ENCODE assay signal across 8 cellular contexts in genomic region chr7:112790651-112790973, GRCh38. TPM values are rescaled to one million over a fixed set of nuclear protein-coding genes. Genes with fewer than 3 reads are reported as not detected.
DNase-seq lines count a peak whose midpoint lies in the region; ATAC-seq and TF ChIP-seq lines count a peak whose summit lies in the region.

No MANE protein-coding gene starts in this region.

- H3K27me3 Mint-ChIP-seq in CD8-positive, alpha-beta T cell (ENCODE audit: low read depth), result no peaks in the 10 kb centered on the region
- H3K27me3 Mint-ChIP-seq in activated T-helper 2 cell treated with anti-CD3 and anti-CD28 coated beads, Interferon-gamma antibody, Interleukin-2, Interleukin-4, amounts not matched to agents 10 μg/mL and 5 μg/mL and 100 μg/mL, durations not matched to agents 14 hours and 24 hours and 36 hours (ENCODE audit: low read depth), result no peaks in the 10 kb centered on the region

- WGBS in suprapubic skin, result 15% methylated on average over 11 of the region's 11 CpGs

- no peak for DNase-seq in CD8-positive, alpha-beta T cell
- no peak for DNase-seq in activated T-helper 2 cell treated with anti-CD3 and anti-CD28 coated beads, Interferon-gamma antibody, Interleukin-2, Interleukin-4, amounts not matched to agents 10 μg/mL and 5 μg/mL and 100 μg/mL, durations not matched to agents 14 hours and 24 hours and 36 hours (ENCODE audit: low spot score)
- no peak for DNase-seq in suprapubic skin (ENCODE audit: low spot score in 2 of 2)
- no peak for DNase-seq in NCI-H774 (lab: John Stamatoyannopoulos, UW)
- DNase-seq in SHP77 (lab: John Stamatoyannopoulos, UW), result no peak

- no peak for TF ChIP-seq EP300 in suprapubic skin (IDR thresholded peaks at IDR 0.05)

- H3K4me1 Mint-ChIP-seq in CD8-positive, alpha-beta T cell (ENCODE audit: low read depth), result peaks cover 32% of the 10 kb centered on the region
- peaks cover 31% of the 10 kb centered on the region for H3K4me1 Mint-ChIP-seq in activated T-helper 2 cell treated with anti-CD3 and anti-CD28 coated beads, Interferon-gamma antibody, Interleukin-2, Interleukin-4, amounts not matched to agents 10 μg/mL and 5 μg/mL and 100 μg/mL, durations not matched to agents 14 hours and 24 hours and 36 hours (ENCODE audit: low read depth)

- H3K4me1 ChIP-seq in CD8-positive, alpha-beta T cell (ENCODE audit: insufficient read depth, low read length), result peaks cover 20% of the 10 kb centered on the region
- H3K4me1 ChIP-seq in iPS-20b (ENCODE audit: insufficient read depth, low read length) (no peaks in the 10 kb centered on the region), suprapubic skin (peaks cover 28% of the 10 kb centered on the region)

- H3K36me3 Mint-ChIP-seq in CD8-positive, alpha-beta T cell, result peaks cover 13% of the 10 kb centered on the region
- peaks cover 8% of the 10 kb centered on the region for H3K36me3 Mint-ChIP-seq in activated T-helper 2 cell treated with anti-CD3 and anti-CD28 coated beads, Interferon-gamma antibody, Interleukin-2, Interleukin-4, amounts not matched to agents 10 μg/mL and 5 μg/mL and 100 μg/mL, durations not matched to agents 14 hours and 24 hours and 36 hours (ENCODE audit: low read depth)

- peak; percentile 7 for ATAC-seq in CD8-positive, alpha-beta T cell
- ATAC-seq in GM19452 (IDR thresholded peaks at IDR 0.05; ENCODE audit: unreplicated experiment) (peak; percentile 57), HG03442 (IDR thresholded peaks at IDR 0.05; ENCODE audit: unreplicated experiment) (peak; percentile 52)

- H3K4me3 Mint-ChIP-seq in CD8-positive, alpha-beta T cell, result peak overlapping the region; percentile 89
- H3K4me3 Mint-ChIP-seq in activated T-helper 2 cell treated with anti-CD3 and anti-CD28 coated beads, Interferon-gamma antibody, Interleukin-2, Interleukin-4, amounts not matched to agents 10 μg/mL and 5 μg/mL and 100 μg/mL, durations not matched to agents 14 hours and 24 hours and 36 hours (ENCODE audit: low read depth), result peak overlapping the region; percentile 93

- no peak for TF ChIP-seq CTCF in CD8-positive, alpha-beta T cell (IDR thresholded peaks at IDR 0.05)
- no peak for TF ChIP-seq CTCF in suprapubic skin (IDR thresholded peaks at IDR 0.05)

- no peaks in the 10 kb centered on the region for H3K36me3 ChIP-seq in CD8-positive, alpha-beta T cell (ENCODE audit: insufficient read depth, low read length)
- H3K36me3 ChIP-seq in iPS-20b (ENCODE audit: insufficient read depth, low read depth, low read length) (no peaks in the 10 kb centered on the region), suprapubic skin (no peaks in the 10 kb centered on the region)

- no peaks in the 10 kb centered on the region for H3K9me3 Mint-ChIP-seq in CD8-positive, alpha-beta T cell
- H3K9me3 Mint-ChIP-seq in activated T-helper 2 cell treated with anti-CD3 and anti-CD28 coated beads, Interferon-gamma antibody, Interleukin-2, Interleukin-4, amounts not matched to agents 10 μg/mL and 5 μg/mL and 100 μg/mL, durations not matched to agents 14 hours and 24 hours and 36 hours, result no peaks in the 10 kb centered on the region

- CTCF ChIA-PET in CD8-positive, alpha-beta T cell (lab: Charles Lee), result interaction anchor here (1.1 to 1.2 kb wide), 2 partner anchors 11 to 14 kb away, joined by 3 read pairs; no protein-coding TSS in a partner anchor

- H3K9ac ChIP-seq in iPS-20b (ENCODE audit: low read depth, low read length), result peak overlapping the region; percentile 83; the same call in 1 of the 2 replicates

- no peaks in the 10 kb centered on the region for H3K9me3 ChIP-seq in CD8-positive, alpha-beta T cell (ENCODE audit: low read length)
- H3K9me3 ChIP-seq in iPS-20b (ENCODE audit: insufficient read depth, low read depth, low read length), result no peaks in the 10 kb centered on the region
- no peaks in the 10 kb centered on the region for H3K9me3 ChIP-seq in suprapubic skin

- POLR2A ChIA-PET in CD8-positive, alpha-beta T cell (lab: Charles Lee), result interaction anchor here (1.0 kb wide), 1 partner anchor 319 kb away, joined by 3 read pairs; no protein-coding TSS in a partner anchor

- intact Hi-C loops in CD8-positive, alpha-beta T cell (cut with DNase I, micrococcal nuclease), result loop anchor here (1.0 to 5.0 kb wide), 6 partner anchors 148 to 584 kb away; partner anchors contain the start of genes DOCK4 (in 1 of the 2), IFRD1 (in 1 of the 2), SMIM30 (in 1 of the 2) and ZNF277 (in 1 of the 2)
- intact Hi-C loops in activated T-helper 2 cell treated with anti-CD3 and anti-CD28 coated beads, Interferon-gamma antibody, Interleukin-2, Interleukin-4, amounts not matched to agents 10 μg/mL and 5 μg/mL and 100 μg/mL, durations not matched to agents 14 hours and 24 hours and 36 hours (cut with micrococcal nuclease), result loop anchor here (1.0 to 10.0 kb wide), 4 partner anchors 8 to 338 kb away; partner anchors contain the start of gene IFRD1

- peak overlapping the region; percentile 94 for H3K4me3 ChIP-seq in CD8-positive, alpha-beta T cell (ENCODE audit: low read depth, low read length)
- H3K4me3 ChIP-seq in iPS-20b (ENCODE audit: low read length) (peak overlapping the region; percentile 91), suprapubic skin (peak overlapping the region; percentile 84)

- H3K27ac ChIP-seq in CD8-positive, alpha-beta T cell (ENCODE audit: low read depth, low read length), result peak overlapping the region; percentile 80
- no peak overlapping the region for H3K27ac ChIP-seq in iPS-20b (ENCODE audit: low read length)
- peak overlapping the region; percentile 96 for H3K27ac ChIP-seq in suprapubic skin

- no peak for TF ChIP-seq POLR2A in suprapubic skin (IDR thresholded peaks at IDR 0.05)

- H3K27me3 ChIP-seq in CD8-positive, alpha-beta T cell (ENCODE audit: insufficient read depth, low read length), result no peaks in the 10 kb centered on the region
- no peaks in the 10 kb centered on the region for H3K27me3 ChIP-seq in iPS-20b (ENCODE audit: insufficient read depth, low read length)
- H3K27me3 ChIP-seq in suprapubic skin, result no peaks in the 10 kb centered on the region

- peak overlapping the region; percentile 90 for H3K27ac Mint-ChIP-seq in CD8-positive, alpha-beta T cell
- H3K27ac Mint-ChIP-seq in activated T-helper 2 cell treated with anti-CD3 and anti-CD28 coated beads, Interferon-gamma antibody, Interleukin-2, Interleukin-4, amounts not matched to agents 10 μg/mL and 5 μg/mL and 100 μg/mL, durations not matched to agents 14 hours and 24 hours and 36 hours, result peak overlapping the region; percentile 86

RNA-seq across cellular contexts. Expression of gene TMEM168, which starts 0.4 kb away (rescaled TPM):
- 10 to 100 TPM; 10.5 to 10.7 TPM for total RNA-seq in CD8-positive, alpha-beta T cell
- 16.3 and 17.7 TPM in 2 replicates for total RNA-seq in activated T-helper 2 cell treated with anti-CD3 and anti-CD28 coated beads, Interferon-gamma antibody, Interleukin-2, Interleukin-4, amounts not matched to agents 10 μg/mL and 5 μg/mL and 100 μg/mL, durations not matched to agents 14 hours and 24 hours and 36 hours
- 10 to 100 TPM; 23.8 to 57.5 (median 30.1) TPM for total RNA-seq in suprapubic skin

Comparison
In these comparisons a context has a peak if more than half of its experiments do, and no peak if none do; other contexts are left out.
1. ATAC-seq: peak in every context shown above with its lines; median percentile 57 in GM19452; 52 in HG03442; 7 in CD8-positive, alpha-beta T cell.